In the genomic region with DNA sequence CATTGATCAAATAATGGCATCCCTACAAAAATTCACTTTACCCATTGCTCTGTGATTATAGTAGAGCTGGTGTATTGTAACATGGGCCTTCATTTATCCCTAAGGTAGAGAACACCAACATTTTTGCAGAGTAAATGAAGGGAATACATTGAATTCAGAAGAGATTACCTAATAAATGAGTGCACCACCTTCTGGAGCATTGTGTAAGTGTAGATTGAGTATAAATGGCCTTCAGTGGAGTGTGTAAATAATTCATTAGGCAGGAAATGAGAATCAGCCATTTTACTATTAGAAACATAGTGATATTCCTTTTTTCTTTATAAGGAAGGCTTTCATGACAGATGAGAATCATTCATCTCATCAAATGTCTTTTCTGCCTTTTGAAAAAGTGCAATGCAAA, we compare ENCODE assay signal across 23 cellular contexts.
DNase-seq lines count a peak whose midpoint lies in the region; ATAC-seq, FAIRE-seq and TF ChIP-seq lines count a peak whose summit lies in the region.
"Had no signal": no experiment of that assay in that cellular context is flagged by ENCODE, and none has a peak within 500 bp of the region (broad histone marks: within the 10 kb centered on the region; RNA-seq: fewer than 3 reads in every experiment).

No MANE protein-coding gene starts in this region.

- peak; percentile 3 for DNase-seq in H4 (ENCODE audit: low spot score)
- peak; percentile 4 for DNase-seq in bronchial epithelial cell (ENCODE audit: low read depth)
- DNase-seq in kidney epithelial cell (ENCODE audit: low read depth), result no peak
- DNase-seq in occipital lobe (lab: John Stamatoyannopoulos, UW), result no peak
- DNase-seq in activated naive CD4-positive, alpha-beta T cell treated with Interleukin-2 at 50 U/mL for 16 hours, result no peak
- DNase-seq: activated CD4-positive, alpha-beta T cell treated with anti-CD3 and anti-CD28 coated beads, Interleukin-2, amount 10 ng/mL, durations not matched to agents 7 days and 5 days; activated naive CD8-positive, alpha-beta T cell treated with anti-CD3 and anti-CD28 coated beads, Interleukin-2, amount 50 U/mL, for 24 hours; glutamatergic neuron; KBM-7; midbrain; NCI-H187; NCI-H2227 treated with DMSO at 0.1 percent for 48 hours; nephron progenitor cell; PC-9; psoas muscle; stimulated activated CD4-positive, alpha-beta T cell treated with anti-CD3 and anti-CD28 coated beads, Interleukin-4, amount 100 ng/mL, for 24 hours; T-helper 1 cell had no signal

- no peak overlapping the region for H3K4me3 ChIP-seq in bronchial epithelial cell (ENCODE audit: low read depth, low read length)
- H3K4me3 ChIP-seq in kidney epithelial cell (ENCODE audit: low read depth, low read length), result no peak overlapping the region
- H3K4me3 ChIP-seq: PC-9, psoas muscle had no signal

- H3K27ac ChIP-seq in 22Rv1, result no peak overlapping the region
- H3K27ac ChIP-seq: PC-9, psoas muscle had no signal

- H3K27me3 ChIP-seq in bronchial epithelial cell (ENCODE audit: control insufficient read depth, insufficient read depth, low read length) (no peaks in the 10 kb centered on the region), kidney epithelial cell (ENCODE audit: control insufficient read depth, insufficient read depth, low read length) (no peaks in the 10 kb centered on the region)

- 0 out of 2 replicates have a peak, but pooled peaks have one; percentile 11 for TF ChIP-seq CTCF in 22Rv1 (IDR thresholded peaks at IDR 0.05)
- no peak for TF ChIP-seq CTCF in bronchial epithelial cell (IDR thresholded peaks at IDR 0.05; ENCODE audit: insufficient read depth, low read length, severe bottlenecking)
- TF ChIP-seq CTCF in kidney epithelial cell (IDR thresholded peaks at IDR 0.05; ENCODE audit: insufficient read depth, low read length, poor library complexity, severe bottlenecking), result peak; percentile 17

- no peak for FAIRE-seq in bronchial epithelial cell (lab: Jason Lieb, UNC)
- FAIRE-seq: H54 had no signal

- ATAC-seq in HG03097 (IDR thresholded peaks at IDR 0.05; ENCODE audit: low FRiP score, unreplicated experiment) (no peak), HG02884 (IDR thresholded peaks at IDR 0.05; ENCODE audit: unreplicated experiment) (no peak)
- ATAC-seq: activated naive CD8-positive, alpha-beta T cell treated with anti-CD3 and anti-CD28 coated beads, Interleukin-2, amount 50 U/mL, for 24 hours; esophagus mucosa; left lobe of liver; psoas muscle had no signal

- H3K36me3 ChIP-seq in bronchial epithelial cell (ENCODE audit: control insufficient read depth, insufficient read depth, low read length) (no peaks in the 10 kb centered on the region), kidney epithelial cell (ENCODE audit: control insufficient read depth, insufficient read depth, low read length) (no peaks in the 10 kb centered on the region)

Comparison
In these comparisons a context has a peak if more than half of its experiments do, and no peak if none do; other contexts are left out.
1. DNase-seq: peak in H4 (single experiment) and bronchial epithelial cell (single experiment); none in kidney epithelial cell (single experiment), occipital lobe (single experiment) and activated naive CD4-positive, alpha-beta T cell treated with Interleukin-2 at 50 U/mL for 16 hours (single experiment).